15 cellular contexts compared by ENCODE assay signal in genomic region chr3:4778119-4778518, GRCh38.
DNase-seq lines count a peak whose midpoint lies in the region; ATAC-seq, FAIRE-seq and TF ChIP-seq lines count a peak whose summit lies in the region.
"Had no signal": no experiment of that assay in that cellular context is flagged by ENCODE, and none has a peak within 500 bp of the region (broad histone marks: within the 10 kb centered on the region; RNA-seq: fewer than 3 reads in every experiment).

No MANE protein-coding gene starts in this region.

- H3K4me3 ChIP-seq in RWPE2 (ENCODE audit: severe bottlenecking) = no peak overlapping the region

- intact Hi-C loops in activated CD4-positive, alpha-beta T cell treated with anti-CD3 and anti-CD28 coated beads, Interleukin-2, amount 10 ng/mL, durations not matched to agents 24 days and 14 days (cut with micrococcal nuclease) = loop anchor here (5.0 to 10.0 kb wide), 2 partner anchors 129 to 393 kb away; no protein-coding TSS in a partner anchor

- peaks cover 21% of the 10 kb centered on the region for H3K9me3 Mint-ChIP-seq in activated CD4-positive, alpha-beta T cell treated with anti-CD3 and anti-CD28 coated beads, Interleukin-2, amount 10 ng/mL, durations not matched to agents 24 days and 14 days
- H3K9me3 Mint-ChIP-seq: HFFc6 had no signal

- no peaks in the 10 kb centered on the region for H3K36me3 ChIP-seq in RWPE2 (ENCODE audit: low read depth)

- no peak for TF ChIP-seq CTCF in RWPE2 (IDR thresholded peaks at IDR 0.05; ENCODE audit: poor library complexity, severe bottlenecking)

- peaks cover 62% of the 10 kb centered on the region for H3K36me3 Mint-ChIP-seq in activated CD4-positive, alpha-beta T cell treated with anti-CD3 and anti-CD28 coated beads, Interleukin-2, amount 10 ng/mL, durations not matched to agents 24 days and 14 days (ENCODE audit: low read depth)

- peak overlapping the region; percentile 66 for H3K27ac ChIP-seq in RWPE2 (ENCODE audit: poor library complexity, severe bottlenecking)
- peak overlapping the region; percentile 65 for H3K27ac ChIP-seq in epithelial cell of prostate

- FAIRE-seq in GM19239 (lab: Jason Lieb, UNC) = peak; percentile 74
- FAIRE-seq: A204.1 had no signal

- peaks cover 2% of the 10 kb centered on the region for H3K9me3 ChIP-seq in RWPE2 (ENCODE audit: severe bottlenecking)

- H3K27me3 Mint-ChIP-seq in activated CD4-positive, alpha-beta T cell treated with anti-CD3 and anti-CD28 coated beads, Interleukin-2, amount 10 ng/mL, durations not matched to agents 24 days and 14 days = no peaks in the 10 kb centered on the region

- no peak for DNase-seq in activated CD4-positive, alpha-beta T cell treated with anti-CD3 and anti-CD28 coated beads, Interleukin-2, amount 10 ng/mL, durations not matched to agents 24 days and 14 days
- no peak for DNase-seq in activated CD4-positive, alpha-beta T cell treated with anti-CD3 and anti-CD28 coated beads for 4 hours
- DNase-seq in GM19239 (ENCODE audit: insufficient read length, low spot score) = no peak
- no peak for DNase-seq in RWPE2 (ENCODE audit: low spot score)
- peak; percentile 56 for DNase-seq in epithelial cell of prostate (ENCODE audit: low read depth, low spot score)
- DNase-seq in mesenteric fat pad (ENCODE audit: low spot score) = no peak
- DNase-seq in NCI-H146 treated with DMSO at 0.1 percent for 48 hours (lab: John Stamatoyannopoulos, UW; ENCODE audit: unreplicated experiment) = no peak
- no peak for DNase-seq in stimulated activated CD8-positive, alpha-beta memory T cell treated with anti-CD3 and anti-CD28 coated beads, Interleukin-4, amount 100 ng/mL, for 48 hours
- DNase-seq: C1 segment of cervical spinal cord, HFFc6, NCI-H1436 treated with DMSO at 0.1 percent for 48 hours, NCI-H2081 treated with DMSO at 0.1 percent for 48 hours, NCI-H748 treated with DMSO at 0.1 percent for 48 hours had no signal

- ATAC-seq in RWPE2 (ENCODE audit: low read depth) = peak; percentile 72
- ATAC-seq: Panc1 had no signal

- peak overlapping the region; percentile 97 for H3K27ac Mint-ChIP-seq in activated CD4-positive, alpha-beta T cell treated with anti-CD3 and anti-CD28 coated beads, Interleukin-2, amount 10 ng/mL, durations not matched to agents 24 days and 14 days
- H3K27ac Mint-ChIP-seq: HFFc6 had no signal

- no peak overlapping the region for H3K4me3 Mint-ChIP-seq in activated CD4-positive, alpha-beta T cell treated with anti-CD3 and anti-CD28 coated beads, Interleukin-2, amount 10 ng/mL, durations not matched to agents 24 days and 14 days
- H3K4me3 Mint-ChIP-seq: HFFc6 had no signal

- peaks cover 28% of the 10 kb centered on the region for H3K4me1 ChIP-seq in RWPE2 (ENCODE audit: insufficient read depth, poor library complexity, severe bottlenecking)

- no peaks in the 10 kb centered on the region for H3K27me3 ChIP-seq in RWPE2 (ENCODE audit: insufficient read depth, poor library complexity, severe bottlenecking)

- H3K4me1 Mint-ChIP-seq in activated CD4-positive, alpha-beta T cell treated with anti-CD3 and anti-CD28 coated beads, Interleukin-2, amount 10 ng/mL, durations not matched to agents 24 days and 14 days = peaks cover 49% of the 10 kb centered on the region
